1 cellular context compared by ENCODE assay signal in the genomic region with DNA sequence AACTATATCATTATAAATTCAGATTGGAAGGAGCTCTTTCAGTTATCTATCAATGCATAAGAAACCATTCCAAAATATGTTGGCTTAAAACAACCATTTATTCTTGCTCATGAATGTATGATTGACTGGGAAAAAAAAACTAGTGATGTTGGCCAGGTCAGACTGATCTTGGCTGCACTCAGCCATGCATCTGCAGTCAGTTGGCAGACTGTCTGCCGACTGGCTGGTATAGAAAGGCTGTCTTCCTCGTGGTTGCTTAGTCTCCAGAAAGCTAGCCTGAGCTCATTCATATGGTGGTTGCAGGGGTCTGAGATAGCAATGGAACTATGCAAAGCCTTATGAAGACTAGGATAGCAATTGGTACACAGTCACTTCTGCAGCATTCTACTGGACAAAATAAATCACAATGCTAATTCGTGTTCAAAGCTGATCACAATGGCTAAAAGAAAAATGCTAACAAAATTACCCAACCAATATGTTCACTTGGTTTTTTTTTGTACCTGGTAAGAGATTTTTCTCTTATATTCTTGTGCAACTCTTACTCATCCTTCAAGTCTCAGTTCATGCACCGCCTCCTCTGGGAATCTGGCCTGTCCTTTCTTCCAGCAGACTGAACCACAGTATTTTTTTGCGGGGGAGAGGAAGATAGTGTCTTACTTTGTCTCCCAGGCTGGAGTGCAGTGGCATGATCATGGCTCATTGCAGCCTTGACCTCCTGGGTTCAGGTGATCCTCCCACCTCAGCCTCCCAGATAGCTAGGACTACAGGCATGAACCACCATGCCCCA.
TF ChIP-seq lines count a peak whose summit lies in the region.

No MANE protein-coding gene starts in this region.

TF ChIP-seq in GM23338, 12 proteins besides CTCF, POLR2A, EP300 and RAD21:
- no peak for TF ChIP-seq EZH2phosphoT487 (IDR thresholded peaks at IDR 0.05; ENCODE audit: unreplicated experiment)
- TF ChIP-seq, protein P1, sequence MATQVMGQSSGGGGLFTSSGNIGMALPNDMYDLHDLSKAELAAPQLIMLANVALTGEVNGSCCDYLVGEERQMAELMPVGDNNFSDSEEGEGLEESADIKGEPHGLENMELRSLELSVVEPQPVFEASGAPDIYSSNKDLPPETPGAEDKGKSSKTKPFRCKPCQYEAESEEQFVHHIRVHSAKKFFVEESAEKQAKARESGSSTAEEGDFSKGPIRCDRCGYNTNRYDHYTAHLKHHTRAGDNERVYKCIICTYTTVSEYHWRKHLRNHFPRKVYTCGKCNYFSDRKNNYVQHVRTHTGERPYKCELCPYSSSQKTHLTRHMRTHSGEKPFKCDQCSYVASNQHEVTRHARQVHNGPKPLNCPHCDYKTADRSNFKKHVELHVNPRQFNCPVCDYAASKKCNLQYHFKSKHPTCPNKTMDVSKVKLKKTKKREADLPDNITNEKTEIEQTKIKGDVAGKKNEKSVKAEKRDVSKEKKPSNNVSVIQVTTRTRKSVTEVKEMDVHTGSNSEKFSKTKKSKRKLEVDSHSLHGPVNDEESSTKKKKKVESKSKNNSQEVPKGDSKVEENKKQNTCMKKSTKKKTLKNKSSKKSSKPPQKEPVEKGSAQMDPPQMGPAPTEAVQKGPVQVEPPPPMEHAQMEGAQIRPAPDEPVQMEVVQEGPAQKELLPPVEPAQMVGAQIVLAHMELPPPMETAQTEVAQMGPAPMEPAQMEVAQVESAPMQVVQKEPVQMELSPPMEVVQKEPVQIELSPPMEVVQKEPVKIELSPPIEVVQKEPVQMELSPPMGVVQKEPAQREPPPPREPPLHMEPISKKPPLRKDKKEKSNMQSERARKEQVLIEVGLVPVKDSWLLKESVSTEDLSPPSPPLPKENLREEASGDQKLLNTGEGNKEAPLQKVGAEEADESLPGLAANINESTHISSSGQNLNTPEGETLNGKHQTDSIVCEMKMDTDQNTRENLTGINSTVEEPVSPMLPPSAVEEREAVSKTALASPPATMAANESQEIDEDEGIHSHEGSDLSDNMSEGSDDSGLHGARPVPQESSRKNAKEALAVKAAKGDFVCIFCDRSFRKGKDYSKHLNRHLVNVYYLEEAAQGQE (IDR thresholded peaks at IDR 0.05; ENCODE audit: unreplicated experiment) = no peak
- TF ChIP-seq NANOG (IDR thresholded peaks at IDR 0.05; ENCODE audit: borderline replicate concordance) = no peak
- TF ChIP-seq JUNB (IDR thresholded peaks at IDR 0.05; ENCODE audit: unreplicated experiment) = no peak
- TF ChIP-seq ZNF331 (CRISPR knock-in tag; IDR thresholded peaks at IDR 0.05; ENCODE audit: low read depth) = no peak
- no peak for TF ChIP-seq CREB1 (CRISPR knock-in tag; IDR thresholded peaks at IDR 0.05; ENCODE audit: low read depth)
- no peak for TF ChIP-seq EZH2 (IDR thresholded peaks at IDR 0.05; ENCODE audit: low read depth, unreplicated experiment)
- no peak for TF ChIP-seq POLR2AphosphoS5 (IDR thresholded peaks at IDR 0.05; ENCODE audit: low read depth)
- TF ChIP-seq, protein P2, sequence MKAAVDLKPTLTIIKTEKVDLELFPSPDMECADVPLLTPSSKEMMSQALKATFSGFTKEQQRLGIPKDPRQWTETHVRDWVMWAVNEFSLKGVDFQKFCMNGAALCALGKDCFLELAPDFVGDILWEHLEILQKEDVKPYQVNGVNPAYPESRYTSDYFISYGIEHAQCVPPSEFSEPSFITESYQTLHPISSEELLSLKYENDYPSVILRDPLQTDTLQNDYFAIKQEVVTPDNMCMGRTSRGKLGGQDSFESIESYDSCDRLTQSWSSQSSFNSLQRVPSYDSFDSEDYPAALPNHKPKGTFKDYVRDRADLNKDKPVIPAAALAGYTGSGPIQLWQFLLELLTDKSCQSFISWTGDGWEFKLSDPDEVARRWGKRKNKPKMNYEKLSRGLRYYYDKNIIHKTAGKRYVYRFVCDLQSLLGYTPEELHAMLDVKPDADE (IDR thresholded peaks at IDR 0.05) = no peak
- TF ChIP-seq ZNF114 (CRISPR knock-in tag; IDR thresholded peaks at IDR 0.05) = no peak
- no peak for TF ChIP-seq STAT1 (IDR thresholded peaks at IDR 0.05; ENCODE audit: unreplicated experiment)
- no peak for TF ChIP-seq ZNF462 (CRISPR knock-in tag; IDR thresholded peaks at IDR 0.05)
